Comparison of ENCODE assay signal across 8 cellular contexts in genomic region chr7:37916673-37917660, GRCh38. TPM values are rescaled to one million over a fixed set of nuclear protein-coding genes. Genes with fewer than 3 reads are reported as not detected.
A peak's percentile ranks its signal among the peaks of the same experiment; 100 is the strongest.
DNase-seq lines count a peak whose midpoint lies in the region; ATAC-seq and TF ChIP-seq lines count a peak whose summit lies in the region.

Gene SFRP4, minus strand, starts transcription at chr7:37916817. Its CDS starts 280 bp downstream, at chr7:37916537.

- H3K36me3 Mint-ChIP-seq in HFFc6 (ENCODE audit: low read depth) = no peaks in the 10 kb centered on the region

- H3K27me3 ChIP-seq in trophoblast cell (ENCODE audit: insufficient read depth, low read length) = peaks cover 29% of the 10 kb centered on the region

- H3K27ac ChIP-seq in trophoblast cell (ENCODE audit: low read depth, low read length) = no peak within 1 kb of the TSS

- peaks cover 5% of the 10 kb centered on the region; the same call in 1 of the 2 replicates for H3K27me3 Mint-ChIP-seq in HFFc6 (ENCODE audit: insufficient read depth)

- H3K4me3 Mint-ChIP-seq in HFFc6 = no peak within 1 kb of the TSS

- ATAC-seq in left cardiac atrium = peak; percentile 65 to 80

- H3K4ac ChIP-seq in trophoblast cell (ENCODE audit: low read depth, low read length) = no peak within 1 kb of the TSS

- H4K8ac ChIP-seq in trophoblast cell (ENCODE audit: low read depth, low read length) = no peak within 1 kb of the TSS

- H3K9ac ChIP-seq in trophoblast cell (ENCODE audit: low read length) = no peak within 1 kb of the TSS

- H2BK120ac ChIP-seq in trophoblast cell (ENCODE audit: insufficient read depth, low read length, poor library complexity) = no peak within 1 kb of the TSS

- H3K79me2 ChIP-seq in trophoblast cell (ENCODE audit: control insufficient read depth, insufficient read depth, low read length, poor library complexity) = no peaks in the 10 kb centered on the region

- H3K4me2 ChIP-seq in trophoblast cell (ENCODE audit: low read length) = peak within 1 kb of the TSS; percentile 81

- peaks cover 4% of the 10 kb centered on the region for H3K9me3 ChIP-seq in trophoblast cell (ENCODE audit: insufficient read depth, low read depth, low read length)

- no peaks in the 10 kb centered on the region for H3K79me1 ChIP-seq in trophoblast cell (ENCODE audit: low read length)

- H3K4me1 ChIP-seq in trophoblast cell (ENCODE audit: control insufficient read depth in 1 of 2, insufficient read depth in 2 of 2, low read length in 2 of 2) = peaks cover 11 to 14% of the 10 kb centered on the region in 2 experiments

- H3K27ac Mint-ChIP-seq in HFFc6 = no peak within 1 kb of the TSS

- no CpG with 5 or more reads among the region's 46 CpGs for WGBS in trophoblast cell (ENCODE audit: extremely low coverage, insufficient coverage, insufficient read length)

- H4K12ac ChIP-seq in trophoblast cell (ENCODE audit: low read depth, low read length) = no peak within 1 kb of the TSS

- peak within 1 kb of the TSS; percentile 46 for H3K4me3 ChIP-seq in trophoblast cell (ENCODE audit: low read depth, low read length)

- H4K91ac ChIP-seq in trophoblast cell (ENCODE audit: low read depth, low read length) = no peak within 1 kb of the TSS

- peak; percentile 41; the same call in 1 of the 2 replicates for TF ChIP-seq CTCF in HFFc6 (IDR thresholded peaks at IDR 0.05)

- intact Hi-C loops in left cardiac atrium (cut with DNase I) = loop anchor here in 1 of 2 donors (5.0 kb wide), 1 partner anchor 190 kb away; no protein-coding TSS in a partner anchor

- no peaks in the 10 kb centered on the region for H3K4me1 Mint-ChIP-seq in HFFc6 (ENCODE audit: low read depth)

- no peak within 1 kb of the TSS for H3K23ac ChIP-seq in trophoblast cell (ENCODE audit: low read length)

- H3K14ac ChIP-seq in trophoblast cell (ENCODE audit: low read length) = no peak within 1 kb of the TSS

- H2BK12ac ChIP-seq in trophoblast cell (ENCODE audit: low read length) = no peak within 1 kb of the TSS

- no peak within 1 kb of the TSS for H3K18ac ChIP-seq in trophoblast cell (ENCODE audit: low read length)

- no peak within 1 kb of the TSS for H2AFZ ChIP-seq in trophoblast cell (ENCODE audit: insufficient read depth, low read length, poor library complexity)

- peaks cover 34% of the 10 kb centered on the region for H3K9me3 Mint-ChIP-seq in HFFc6

- peak; percentile 26 for DNase-seq in DMS153 treated with DMSO at 0.1 percent for 48 hours (lab: John Stamatoyannopoulos, UW; ENCODE audit: unreplicated experiment)
- DNase-seq in DMS153 (lab: John Stamatoyannopoulos, UW) = no peak
- no peak for DNase-seq in HFFc6
- DNase-seq in NCI-H345 treated with DMSO at 0.1 percent for 48 hours (lab: John Stamatoyannopoulos, UW; ENCODE audit: unreplicated experiment) = peak; percentile 46
- peak; percentile 68 for DNase-seq in amniotic stem cell (lab: John Stamatoyannopoulos, UW)
- DNase-seq in left cardiac atrium = peak; percentile 72
- DNase-seq in trophoblast cell = peak in 1 of 2 donors; percentile 72
- DNase-seq in stimulated activated CD4-positive, alpha-beta T cell treated with anti-CD3 and anti-CD28 coated beads, Interleukin-4, amount 100 ng/mL, for 24 hours = no peak

- H2AK5ac ChIP-seq in trophoblast cell (ENCODE audit: low read length) = no peak within 1 kb of the TSS

- H2BK5ac ChIP-seq in trophoblast cell (ENCODE audit: low read depth, low read length, poor library complexity) = no peak within 1 kb of the TSS

- H3K36me3 ChIP-seq in trophoblast cell (ENCODE audit: control insufficient read depth in 1 of 2, insufficient read depth in 2 of 2, low read length in 2 of 2) = no peaks in the 10 kb centered on the region

RNA-seq across cellular contexts. Expression of gene SFRP4, which starts in this region (rescaled TPM):
- not detected for total RNA-seq in HFFc6 (2021; fragmentation: NEBNext Ultra II Directional; extraction: Animal tissue kit (Norgen Biotek cat#: 25700))
- 1 to 10 TPM; 3.0 to 4.8 TPM for total RNA-seq in left cardiac atrium
- not detected in 2 replicates for polyA plus RNA-seq in trophoblast cell (2013)

Comparison
In these comparisons a context has a peak if more than half of its experiments do, and no peak if none do; other contexts are left out.
1. DNase-seq: peak in DMS153 treated with DMSO at 0.1 percent for 48 hours (single experiment), NCI-H345 treated with DMSO at 0.1 percent for 48 hours (single experiment), amniotic stem cell (single experiment) and left cardiac atrium (single experiment); none in DMS153 (single experiment), HFFc6 (single experiment) and stimulated activated CD4-positive, alpha-beta T cell treated with anti-CD3 and anti-CD28 coated beads, Interleukin-4, amount 100 ng/mL, for 24 hours (single experiment).